In genomic region chrX:118495958-118496762, GRCh38 we compare ENCODE assay signal across 8 cellular contexts. TPM values are rescaled to one million over a fixed set of nuclear protein-coding genes. Genes with fewer than 3 reads are reported as not detected.
A peak's percentile ranks its signal among the peaks of the same experiment; 100 is the strongest.
DNase-seq lines count a peak whose midpoint lies in the region; ATAC-seq and TF ChIP-seq lines count a peak whose summit lies in the region.

No MANE protein-coding gene starts in this region.

- CTCF ChIA-PET in CD8-positive, alpha-beta T cell (lab: Charles Lee), result interaction anchor here (1.0 to 4.8 kb wide), 5 partner anchors 8 to 105 kb away, joined by 3 to 28 read pairs (median 6); no protein-coding TSS in a partner anchor

- peaks cover 16% of the 10 kb centered on the region for H3K36me3 Mint-ChIP-seq in CD8-positive, alpha-beta T cell
- peaks cover 5% of the 10 kb centered on the region for H3K36me3 Mint-ChIP-seq in activated naive CD8-positive, alpha-beta T cell treated with anti-CD3 and anti-CD28 coated beads, Interleukin-2, amount 10 ng/mL, durations not matched to agents 7 days and 5 days

- peak; percentile 61 for ATAC-seq in CD8-positive, alpha-beta T cell
- ATAC-seq in GM19468 (IDR thresholded peaks at IDR 0.05; ENCODE audit: extremely low read depth, unreplicated experiment), result peak; percentile 17
- peak; percentile 73 for ATAC-seq in activated naive CD8-positive, alpha-beta T cell treated with anti-CD3 and anti-CD28 coated beads, Interleukin-2, amount 10 ng/mL, durations not matched to agents 7 days and 5 days (ENCODE audit: low read depth)

- peak overlapping the region; percentile 99 for H3K27ac Mint-ChIP-seq in CD8-positive, alpha-beta T cell
- H3K27ac Mint-ChIP-seq in activated naive CD8-positive, alpha-beta T cell treated with anti-CD3 and anti-CD28 coated beads, Interleukin-2, amount 10 ng/mL, durations not matched to agents 7 days and 5 days, result peak overlapping the region; percentile 99

- H3K36me3 ChIP-seq in CD8-positive, alpha-beta T cell (ENCODE audit: insufficient read depth, low read length), result peaks cover 3% of the 10 kb centered on the region

- POLR2A ChIA-PET in CD8-positive, alpha-beta T cell (lab: Charles Lee), result interaction anchor here (0.6 to 3.6 kb wide), 15 partner anchors 8 to 1077 kb away, joined by 3 to 40 read pairs (median 3); no protein-coding TSS in a partner anchor
- POLR2A ChIA-PET in activated naive CD8-positive, alpha-beta T cell treated with anti-CD3 and anti-CD28 coated beads, Interleukin-2, amount 10 ng/mL, durations not matched to agents 7 days and 5 days (lab: Charles Lee), result interaction anchor here (0.6 to 3.8 kb wide), 12 partner anchors 12 to 149 kb away, joined by 3 to 107 read pairs (median 4); partner anchors contain the start of gene WDR44

- H3K9me3 Mint-ChIP-seq in CD8-positive, alpha-beta T cell, result no peaks in the 10 kb centered on the region
- H3K9me3 Mint-ChIP-seq in activated naive CD8-positive, alpha-beta T cell treated with anti-CD3 and anti-CD28 coated beads, Interleukin-2, amount 10 ng/mL, durations not matched to agents 7 days and 5 days, result no peaks in the 10 kb centered on the region

- TF ChIP-seq CTCF in CD8-positive, alpha-beta T cell (IDR thresholded peaks at IDR 0.05), result no peak

- peak; percentile 58 to 89 (median 78) for DNase-seq in CD8-positive, alpha-beta T cell
- DNase-seq in HT1080 (ENCODE audit: low read depth) (peak; percentile 22), SKM-1 (lab: John Stamatoyannopoulos, UW; ENCODE audit: unreplicated experiment) (peak; percentile 8), cortex of kidney (lab: John Stamatoyannopoulos, UW) (no peak)
- DNase-seq in activated naive CD8-positive, alpha-beta T cell treated with anti-CD3 and anti-CD28 coated beads, Interleukin-2, amount 10 ng/mL, durations not matched to agents 7 days and 5 days, result peak; percentile 76
- DNase-seq in stimulated activated CD4-positive, alpha-beta T cell treated with anti-CD3 and anti-CD28 coated beads, Interleukin-12 subunit alpha, Interleukin-12 subunit beta, amount 100 ng/mL, for 48 hours (ENCODE audit: low read depth in 2 of 3, low spot score in 1 of 3), result peak; percentile 46 to 56 (median 51)

- peak overlapping the region; percentile 82 for H3K27ac ChIP-seq in CD8-positive, alpha-beta T cell (ENCODE audit: low read depth, low read length)

- H3K27me3 ChIP-seq in CD8-positive, alpha-beta T cell (ENCODE audit: insufficient read depth, low read length), result no peaks in the 10 kb centered on the region

- H3K4me1 Mint-ChIP-seq in CD8-positive, alpha-beta T cell (ENCODE audit: low read depth), result peaks cover 26% of the 10 kb centered on the region
- H3K4me1 Mint-ChIP-seq in activated naive CD8-positive, alpha-beta T cell treated with anti-CD3 and anti-CD28 coated beads, Interleukin-2, amount 10 ng/mL, durations not matched to agents 7 days and 5 days, result peaks cover 14% of the 10 kb centered on the region

- intact Hi-C loops in CD8-positive, alpha-beta T cell (cut with DNase I, micrococcal nuclease), result loop anchor here (2.0 kb wide), 2 partner anchors 41 to 149 kb away; partner anchors contain the start of gene WDR44 (in 1 of the 2)

- H3K27me3 Mint-ChIP-seq in CD8-positive, alpha-beta T cell (ENCODE audit: low read depth), result no peaks in the 10 kb centered on the region
- no peaks in the 10 kb centered on the region for H3K27me3 Mint-ChIP-seq in activated naive CD8-positive, alpha-beta T cell treated with anti-CD3 and anti-CD28 coated beads, Interleukin-2, amount 10 ng/mL, durations not matched to agents 7 days and 5 days

- H3K4me3 ChIP-seq in CD8-positive, alpha-beta T cell (ENCODE audit: low read depth, low read length), result peak overlapping the region; percentile 71
- peak overlapping the region; percentile 70 for H3K4me3 ChIP-seq in iPS-18c (ENCODE audit: insufficient read depth, low read depth, low read length)

- H3K4me3 Mint-ChIP-seq in CD8-positive, alpha-beta T cell, result peak overlapping the region; percentile 98
- peak overlapping the region; percentile 99 for H3K4me3 Mint-ChIP-seq in activated naive CD8-positive, alpha-beta T cell treated with anti-CD3 and anti-CD28 coated beads, Interleukin-2, amount 10 ng/mL, durations not matched to agents 7 days and 5 days

- H3K9me3 ChIP-seq in CD8-positive, alpha-beta T cell (ENCODE audit: low read length), result no peaks in the 10 kb centered on the region
- peaks cover 8% of the 10 kb centered on the region for H3K9me3 ChIP-seq in iPS-18c (ENCODE audit: control insufficient read depth, insufficient read depth, low read length)

- H3K4me1 ChIP-seq in CD8-positive, alpha-beta T cell (ENCODE audit: insufficient read depth, low read length), result peaks cover 32% of the 10 kb centered on the region

RNA-seq across cellular contexts. Expression of gene DOCK11, which starts 0.5 kb away (rescaled TPM):
- 10 to 100 TPM; 52.8 to 57.9 TPM for total RNA-seq in CD8-positive, alpha-beta T cell
- 5.3 and 7.4 TPM in 2 replicates for total RNA-seq in HT1080 (2014; rRNA removed; shearing (Covaris generic))
- polyA plus RNA-seq in HT1080 (2015; cell fraction: cytosol; rRNA removed), result 2.2 and 2.4 TPM in 2 replicates
- polyA plus RNA-seq in HT1080 (2015; cell fraction: nucleus; rRNA removed), result 4.6 and 6.8 TPM in 2 replicates
- total RNA-seq in activated naive CD8-positive, alpha-beta T cell treated with anti-CD3 and anti-CD28 coated beads, Interleukin-2, amount 10 ng/mL, durations not matched to agents 7 days and 5 days, result 10 to 100 TPM; 71.9 to 80.4 TPM

Comparison
In these comparisons a context has a peak if more than half of its experiments do, and no peak if none do; other contexts are left out.
1. ATAC-seq: peak in every context shown above with its lines; median percentile 73 in activated naive CD8-positive, alpha-beta T cell treated with anti-CD3 and anti-CD28 coated beads, Interleukin-2, amount 10 ng/mL, durations not matched to agents 7 days and 5 days; 61 in CD8-positive, alpha-beta T cell; 17 in GM19468.